ENCODE assay signal across 23 cellular contexts in genomic region chr5:3362606-3362910, GRCh38.
"Had no signal": no experiment of that assay in that cellular context is flagged by ENCODE, and none has a peak within 500 bp of the region (broad histone marks: within the 10 kb centered on the region; RNA-seq: fewer than 3 reads in every experiment).

No MANE protein-coding gene starts in this region.

- H3K27ac ChIP-seq: dorsolateral prefrontal cortex, epithelial cell of prostate, gastrocnemius medialis, neural progenitor cell, parathyroid adenoma, prostate gland, right atrium auricular region, skin epidermis, spleen, transverse colon had no signal

- H3K4me1 ChIP-seq: neural progenitor cell, parathyroid adenoma, prostate gland, right atrium auricular region, spleen, transverse colon had no signal

- H3K4me1 Mint-ChIP-seq: endodermal cell; naive thymus-derived CD4-positive, alpha-beta T cell; nephron; neural progenitor cell; stimulated activated naive B cell treated with anti-CD40 and anti-IgM and Interleukin-4, amounts not matched to agents 10 μg/mL and 1 μg/mL and 100 μg/mL, for 72 hours had no signal

- H3K4me3 ChIP-seq: dorsolateral prefrontal cortex, gastrocnemius medialis, neural progenitor cell, prostate gland, right atrium auricular region, skin epidermis, spleen, transverse colon had no signal

- H3K27me3 ChIP-seq: gastrocnemius medialis, neural progenitor cell, right atrium auricular region, spleen, transverse colon had no signal

- H3K9me3 ChIP-seq: gastrocnemius medialis, prostate gland, right atrium auricular region, transverse colon had no signal

- H3K27me3 Mint-ChIP-seq: stimulated activated naive B cell treated with anti-CD40 and anti-IgM and Interleukin-4, amounts not matched to agents 10 μg/mL and 1 μg/mL and 100 μg/mL, for 72 hours; stimulated activated naive CD8-positive, alpha-beta T cell treated with anti-CD3 and anti-CD28 coated beads, Interleukin-15, Interleukin-2, amounts not matched to agents 100 ng/mL and 50 ng/mL, for 24 hours had no signal

- H3K36me3 Mint-ChIP-seq: neural progenitor cell; stimulated activated naive B cell treated with anti-CD40 and anti-IgM and Interleukin-4, amounts not matched to agents 10 μg/mL and 1 μg/mL and 100 μg/mL, for 72 hours had no signal

- DNase-seq: cerebellar nuclear complex; dorsolateral prefrontal cortex; effector CD8-positive, alpha-beta T cell; foreskin fibroblast; gastrocnemius medialis; kidney; mesenchymal stem cell; midbrain; naive thymus-derived CD4-positive, alpha-beta T cell; spleen; stimulated activated naive B cell treated with anti-CD40 and anti-IgM and Interleukin-4, amounts not matched to agents 10 μg/mL and 1 μg/mL and 100 μg/mL, for 72 hours; transverse colon had no signal

- H3K27ac Mint-ChIP-seq: endodermal cell; naive thymus-derived CD4-positive, alpha-beta T cell; nephron; neural progenitor cell; stimulated activated naive B cell treated with anti-CD40 and anti-IgM and Interleukin-4, amounts not matched to agents 10 μg/mL and 1 μg/mL and 100 μg/mL, for 72 hours; stimulated activated naive CD8-positive, alpha-beta T cell treated with anti-CD3 and anti-CD28 coated beads, Interleukin-15, Interleukin-2, amounts not matched to agents 100 ng/mL and 50 ng/mL, for 24 hours had no signal

- H3K9me3 Mint-ChIP-seq: endodermal cell; stimulated activated naive CD8-positive, alpha-beta T cell treated with anti-CD3 and anti-CD28 coated beads, Interleukin-15, Interleukin-2, amounts not matched to agents 100 ng/mL and 50 ng/mL, for 24 hours had no signal

- ATAC-seq: esophagus mucosa; gastrocnemius medialis; left lobe of liver; naive thymus-derived CD4-positive, alpha-beta T cell; stimulated activated naive B cell treated with anti-CD40 and anti-IgM and Interleukin-4, amounts not matched to agents 10 μg/mL and 1 μg/mL and 100 μg/mL, for 72 hours had no signal

- H3K4me3 Mint-ChIP-seq: endodermal cell; naive thymus-derived CD4-positive, alpha-beta T cell; nephron; neural progenitor cell; stimulated activated naive B cell treated with anti-CD40 and anti-IgM and Interleukin-4, amounts not matched to agents 10 μg/mL and 1 μg/mL and 100 μg/mL, for 72 hours; stimulated activated naive CD8-positive, alpha-beta T cell treated with anti-CD3 and anti-CD28 coated beads, Interleukin-15, Interleukin-2, amounts not matched to agents 100 ng/mL and 50 ng/mL, for 24 hours had no signal

- H3K36me3 ChIP-seq: gastrocnemius medialis, neural progenitor cell, prostate gland, right atrium auricular region, spleen, transverse colon had no signal
